In the genomic region with DNA sequence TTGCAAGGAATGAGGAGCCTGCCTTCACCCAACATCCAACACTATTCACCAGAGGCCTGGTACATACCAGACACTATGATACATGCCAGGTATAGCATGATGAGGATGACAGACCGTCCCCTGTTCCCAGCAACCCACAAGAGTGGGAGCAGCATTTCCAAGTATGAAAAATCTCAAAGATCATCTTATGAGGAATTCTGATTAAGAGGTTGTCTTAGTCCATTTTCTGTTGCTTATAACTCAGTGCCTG, we compare ENCODE assay signal across 8 cellular contexts.
"Had no signal": no experiment of that assay in that cellular context is flagged by ENCODE, and none has a peak within 500 bp of the region (broad histone marks: within the 10 kb centered on the region; RNA-seq: fewer than 3 reads in every experiment).

No MANE protein-coding gene starts in this region.

- H3K9me3 Mint-ChIP-seq: IgD-negative memory B cell, T-cell had no signal

- DNase-seq: NCI-H524 treated with DMSO at 0.1 percent for 48 hours had no signal

- FAIRE-seq: HTR-8/SVneo had no signal

- H3K4me3 Mint-ChIP-seq: T-cell had no signal

- H3K9me3 ChIP-seq: MG63 had no signal

- H3K4me3 ChIP-seq: K562, MG63 had no signal

- H3K27ac ChIP-seq: HL-60, RWPE1 had no signal

- H3K27ac Mint-ChIP-seq: T-cell had no signal

- H3K36me3 ChIP-seq: MG63 had no signal

- H3K36me3 Mint-ChIP-seq: IgD-negative memory B cell, T-cell had no signal
